23 cellular contexts compared by ENCODE assay signal in the genomic region with DNA sequence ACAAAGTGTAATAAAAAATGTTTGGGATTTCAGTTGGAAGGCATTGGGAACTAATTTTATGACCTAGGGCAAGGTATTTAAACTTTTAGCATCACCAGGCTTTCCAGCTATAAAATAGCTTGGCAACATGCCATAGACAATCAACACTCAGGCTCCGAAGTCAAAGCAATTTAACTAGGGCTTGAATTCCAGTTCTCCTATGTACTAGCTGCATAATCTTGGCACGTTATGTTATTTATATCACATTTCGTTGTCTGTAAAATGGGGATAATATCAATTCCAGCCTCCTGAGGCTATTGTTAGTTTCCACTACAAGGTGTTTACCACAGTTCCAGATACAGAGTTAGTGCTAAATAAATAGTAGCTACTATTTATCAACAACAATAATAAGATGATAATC.
"Had no signal": no experiment of that assay in that cellular context is flagged by ENCODE, and none has a peak within 500 bp of the region (broad histone marks: within the 10 kb centered on the region; RNA-seq: fewer than 3 reads in every experiment).

No MANE protein-coding gene starts in this region.

- DNase-seq: activated CD4-positive, alpha-beta memory T cell treated with anti-CD3 and anti-CD28 coated beads for 36 hours; activated CD4-positive, alpha-beta T cell treated with anti-CD3 and anti-CD28 coated beads, Interleukin-2, amount 10 ng/mL, durations not matched to agents 7 days and 5 days; activated CD4-positive, CD25-positive, alpha-beta regulatory T cell; activated gamma-delta T cell treated with Interleukin-2 at 50 U/mL for 16 hours; activated naive CD4-positive, alpha-beta T cell treated with anti-CD3 and anti-CD28 coated beads, Interleukin-2, amount 10 ng/mL, durations not matched to agents 7 days and 5 days; activated naive CD8-positive, alpha-beta T cell treated with anti-CD3 and anti-CD28 coated beads for 36 hours; activated T-cell treated with anti-CD3 and anti-CD28 coated beads for 4 hours; activated T-cell treated with anti-CD3 and anti-CD28 coated beads, Interleukin-2, amount 50 U/mL, for 48 hours; brain microvascular endothelial cell; Karpas-422; MM.1S; NCI-H1105 treated with DMSO at 0.1 percent for 48 hours; NCI-H1436 treated with DMSO at 0.1 percent for 48 hours; NCI-H187; NCI-H446 treated with DMSO at 0.1 percent for 48 hours; NCI-H526 treated with DMSO at 0.1 percent for 48 hours; SIG-M5; T-cell; T-helper 2 cell; T1000 had no signal

- H3K27ac ChIP-seq: brain microvascular endothelial cell, cardiac muscle cell, VCaP had no signal

- H3K36me3 ChIP-seq: brain microvascular endothelial cell, cardiac muscle cell had no signal

- H3K4me3 ChIP-seq: cardiac muscle cell, K562 had no signal

- H3K27me3 ChIP-seq: brain microvascular endothelial cell, cardiac muscle cell had no signal
